20 cellular contexts compared by ENCODE assay signal in genomic region chr12:126708492-126708896, GRCh38.
A peak's percentile ranks its signal among the peaks of the same experiment; 100 is the strongest.
DNase-seq lines count a peak whose midpoint lies in the region; ATAC-seq lines count a peak whose summit lies in the region.
"Had no signal": no experiment of that assay in that cellular context is flagged by ENCODE, and none has a peak within 500 bp of the region (broad histone marks: within the 10 kb centered on the region; RNA-seq: fewer than 3 reads in every experiment).

No MANE protein-coding gene starts in this region.

- POLR2A ChIA-PET in T-cell (lab: Charles Lee): no interaction called here

- no peaks in the 10 kb centered on the region for H3K27me3 Mint-ChIP-seq in T-cell
- H3K27me3 Mint-ChIP-seq: activated CD8-positive, alpha-beta memory T cell treated with anti-CD3 and anti-CD28 coated beads, Interleukin-2, amount 10 ng/mL, durations not matched to agents 7 days and 5 days had no signal

- peaks cover 0 to 9% (median 0%) of the 10 kb centered on the region in 3 donors for H3K9me3 Mint-ChIP-seq in T-cell
- H3K9me3 Mint-ChIP-seq: nephron had no signal

- H3K4me1 Mint-ChIP-seq in T-cell: peaks cover 0 to 9% (median 6%) of the 10 kb centered on the region in 3 donors
- H3K4me1 Mint-ChIP-seq: activated CD8-positive, alpha-beta memory T cell treated with anti-CD3 and anti-CD28 coated beads, Interleukin-2, amount 10 ng/mL, durations not matched to agents 7 days and 5 days; nephron had no signal

- DNase-seq in activated CD4-positive, alpha-beta T cell treated with anti-CD3 and anti-CD28 coated beads for 48 hours: peak; percentile 25
- DNase-seq in activated CD4-positive, alpha-beta T cell treated with anti-CD3 and anti-CD28 coated beads, Interleukin-2, amount 50 U/mL, for 4 hours: no peak
- peak; percentile 70 for DNase-seq in EH (ENCODE audit: low read depth)
- DNase-seq in T-cell: no peak
- peak; percentile 5 for DNase-seq in inferior parietal cortex (ENCODE audit: extremely low spot score)
- no peak for DNase-seq in NCI-H2227 (lab: John Stamatoyannopoulos, UW; ENCODE audit: unreplicated experiment)
- DNase-seq: activated CD8-positive, alpha-beta memory T cell treated with anti-CD3 and anti-CD28 coated beads, Interleukin-2, amount 10 ng/mL, durations not matched to agents 7 days and 5 days; aorta; effector CD8-positive, alpha-beta T cell; heart left ventricle; left colon; NCI-H1417; NCI-H510A treated with DMSO at 0.1 percent for 48 hours; upper lobe of left lung had no signal

- H3K4me3 Mint-ChIP-seq in T-cell: no peak overlapping the region
- H3K4me3 Mint-ChIP-seq: activated CD8-positive, alpha-beta memory T cell treated with anti-CD3 and anti-CD28 coated beads, Interleukin-2, amount 10 ng/mL, durations not matched to agents 7 days and 5 days; nephron had no signal

- no peak overlapping the region for H3K27ac Mint-ChIP-seq in T-cell
- H3K27ac Mint-ChIP-seq: activated CD8-positive, alpha-beta memory T cell treated with anti-CD3 and anti-CD28 coated beads, Interleukin-2, amount 10 ng/mL, durations not matched to agents 7 days and 5 days; nephron had no signal

- ATAC-seq in T-cell (replicated peaks in 1 of 4) (peak in 3 of 4 experiments; percentile 44 to 56 (median 45)), HG03521 (IDR thresholded peaks at IDR 0.05; ENCODE audit: unreplicated experiment) (no peak), GM19467 (IDR thresholded peaks at IDR 0.05; ENCODE audit: unreplicated experiment) (no peak)
- ATAC-seq: A549; activated CD8-positive, alpha-beta memory T cell treated with anti-CD3 and anti-CD28 coated beads, Interleukin-2, amount 10 ng/mL, durations not matched to agents 7 days and 5 days; heart left ventricle; HepG2; left colon; Right ventricle myocardium inferior had no signal

- CTCF ChIA-PET in T-cell (lab: Charles Lee): no interaction called here

- H3K36me3 Mint-ChIP-seq in T-cell: no peaks in the 10 kb centered on the region
- H3K36me3 Mint-ChIP-seq: activated CD8-positive, alpha-beta memory T cell treated with anti-CD3 and anti-CD28 coated beads, Interleukin-2, amount 10 ng/mL, durations not matched to agents 7 days and 5 days had no signal

Comparison
In these comparisons a context has a peak if more than half of its experiments do, and no peak if none do; other contexts are left out.
1. DNase-seq: peak in activated CD4-positive, alpha-beta T cell treated with anti-CD3 and anti-CD28 coated beads for 48 hours (single experiment), EH (single experiment) and inferior parietal cortex (single experiment); none in activated CD4-positive, alpha-beta T cell treated with anti-CD3 and anti-CD28 coated beads, Interleukin-2, amount 50 U/mL, for 4 hours (0 of 2), T-cell (0 of 34) and NCI-H2227 (single experiment).
2. ATAC-seq: peak in T-cell (3 of 4); none in HG03521 (single experiment) and GM19467 (single experiment).